In the genomic region with DNA sequence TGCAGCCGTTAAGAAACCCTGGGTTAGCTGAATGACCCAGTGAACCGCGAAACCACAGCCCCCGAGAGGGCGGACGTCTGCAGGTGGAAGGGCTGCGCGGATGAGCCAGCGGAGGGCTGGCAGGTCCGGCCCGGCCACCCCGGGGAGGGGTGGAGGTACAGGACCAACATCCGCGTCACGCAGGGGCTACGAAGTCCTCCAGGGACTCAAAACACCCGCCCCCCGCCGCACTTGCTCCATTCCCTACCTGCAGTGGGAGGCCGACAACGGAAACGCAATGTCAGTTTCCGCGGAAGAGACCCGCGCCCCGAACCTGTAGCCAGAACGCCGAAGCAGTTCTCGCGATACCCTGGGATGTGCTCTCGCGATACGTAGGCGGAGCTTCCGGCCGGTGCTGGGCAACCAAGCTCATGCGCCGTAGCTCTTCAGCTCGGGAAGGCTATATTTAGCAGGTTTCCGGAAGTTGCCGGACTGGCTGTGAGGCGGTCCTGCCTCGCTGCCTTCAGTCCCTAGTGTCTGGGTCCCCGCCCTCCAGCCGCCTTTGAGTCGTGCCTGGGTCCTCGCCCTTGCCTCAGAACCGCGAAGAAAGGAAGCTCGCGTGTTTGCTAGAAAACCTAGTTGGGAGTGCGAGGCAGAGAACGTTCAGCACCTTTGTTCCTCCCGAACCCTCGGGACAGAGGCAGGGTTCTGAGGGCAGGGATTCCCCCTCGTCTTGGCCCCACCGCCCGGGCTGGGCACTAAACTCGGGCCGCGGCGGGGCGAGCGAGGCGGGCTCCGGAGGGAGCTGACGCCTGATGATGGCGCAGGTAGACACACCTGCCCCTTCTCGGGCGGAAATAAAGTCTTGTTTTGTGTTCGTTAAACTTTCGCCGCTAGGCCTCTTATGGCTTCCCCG, we compare ENCODE assay signal across 1 cellular context.
TF ChIP-seq lines count a peak whose summit lies in the region.

A gene with protein sequence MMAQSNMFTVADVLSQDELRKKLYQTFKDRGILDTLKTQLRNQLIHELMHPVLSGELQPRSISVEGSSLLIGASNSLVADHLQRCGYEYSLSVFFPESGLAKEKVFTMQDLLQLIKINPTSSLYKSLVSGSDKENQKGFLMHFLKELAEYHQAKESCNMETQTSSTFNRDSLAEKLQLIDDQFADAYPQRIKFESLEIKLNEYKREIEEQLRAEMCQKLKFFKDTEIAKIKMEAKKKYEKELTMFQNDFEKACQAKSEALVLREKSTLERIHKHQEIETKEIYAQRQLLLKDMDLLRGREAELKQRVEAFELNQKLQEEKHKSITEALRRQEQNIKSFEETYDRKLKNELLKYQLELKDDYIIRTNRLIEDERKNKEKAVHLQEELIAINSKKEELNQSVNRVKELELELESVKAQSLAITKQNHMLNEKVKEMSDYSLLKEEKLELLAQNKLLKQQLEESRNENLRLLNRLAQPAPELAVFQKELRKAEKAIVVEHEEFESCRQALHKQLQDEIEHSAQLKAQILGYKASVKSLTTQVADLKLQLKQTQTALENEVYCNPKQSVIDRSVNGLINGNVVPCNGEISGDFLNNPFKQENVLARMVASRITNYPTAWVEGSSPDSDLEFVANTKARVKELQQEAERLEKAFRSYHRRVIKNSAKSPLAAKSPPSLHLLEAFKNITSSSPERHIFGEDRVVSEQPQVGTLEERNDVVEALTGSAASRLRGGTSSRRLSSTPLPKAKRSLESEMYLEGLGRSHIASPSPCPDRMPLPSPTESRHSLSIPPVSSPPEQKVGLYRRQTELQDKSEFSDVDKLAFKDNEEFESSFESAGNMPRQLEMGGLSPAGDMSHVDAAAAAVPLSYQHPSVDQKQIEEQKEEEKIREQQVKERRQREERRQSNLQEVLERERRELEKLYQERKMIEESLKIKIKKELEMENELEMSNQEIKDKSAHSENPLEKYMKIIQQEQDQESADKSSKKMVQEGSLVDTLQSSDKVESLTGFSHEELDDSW (plus strand): TSS at position 471 of the 895 bp plus-strand sequence. CDS start 324 bp downstream, at position 795.
A gene (minus strand): TSS at position 343 of the 895 bp plus-strand sequence. CDS start 14,657 bp downstream, outside the sequence.

TF ChIP-seq in HepG2, 621 proteins besides CTCF, POLR2A, EP300 and RAD21 (continued from another document and continues in another):
- TF ChIP-seq, protein P1, sequence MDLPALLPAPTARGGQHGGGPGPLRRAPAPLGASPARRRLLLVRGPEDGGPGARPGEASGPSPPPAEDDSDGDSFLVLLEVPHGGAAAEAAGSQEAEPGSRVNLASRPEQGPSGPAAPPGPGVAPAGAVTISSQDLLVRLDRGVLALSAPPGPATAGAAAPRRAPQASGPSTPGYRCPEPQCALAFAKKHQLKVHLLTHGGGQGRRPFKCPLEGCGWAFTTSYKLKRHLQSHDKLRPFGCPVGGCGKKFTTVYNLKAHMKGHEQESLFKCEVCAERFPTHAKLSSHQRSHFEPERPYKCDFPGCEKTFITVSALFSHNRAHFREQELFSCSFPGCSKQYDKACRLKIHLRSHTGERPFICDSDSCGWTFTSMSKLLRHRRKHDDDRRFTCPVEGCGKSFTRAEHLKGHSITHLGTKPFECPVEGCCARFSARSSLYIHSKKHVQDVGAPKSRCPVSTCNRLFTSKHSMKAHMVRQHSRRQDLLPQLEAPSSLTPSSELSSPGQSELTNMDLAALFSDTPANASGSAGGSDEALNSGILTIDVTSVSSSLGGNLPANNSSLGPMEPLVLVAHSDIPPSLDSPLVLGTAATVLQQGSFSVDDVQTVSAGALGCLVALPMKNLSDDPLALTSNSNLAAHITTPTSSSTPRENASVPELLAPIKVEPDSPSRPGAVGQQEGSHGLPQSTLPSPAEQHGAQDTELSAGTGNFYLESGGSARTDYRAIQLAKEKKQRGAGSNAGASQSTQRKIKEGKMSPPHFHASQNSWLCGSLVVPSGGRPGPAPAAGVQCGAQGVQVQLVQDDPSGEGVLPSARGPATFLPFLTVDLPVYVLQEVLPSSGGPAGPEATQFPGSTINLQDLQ (CRISPR knock-in tag; IDR thresholded peaks at IDR 0.05), result no peak
- TF ChIP-seq, protein P2, sequence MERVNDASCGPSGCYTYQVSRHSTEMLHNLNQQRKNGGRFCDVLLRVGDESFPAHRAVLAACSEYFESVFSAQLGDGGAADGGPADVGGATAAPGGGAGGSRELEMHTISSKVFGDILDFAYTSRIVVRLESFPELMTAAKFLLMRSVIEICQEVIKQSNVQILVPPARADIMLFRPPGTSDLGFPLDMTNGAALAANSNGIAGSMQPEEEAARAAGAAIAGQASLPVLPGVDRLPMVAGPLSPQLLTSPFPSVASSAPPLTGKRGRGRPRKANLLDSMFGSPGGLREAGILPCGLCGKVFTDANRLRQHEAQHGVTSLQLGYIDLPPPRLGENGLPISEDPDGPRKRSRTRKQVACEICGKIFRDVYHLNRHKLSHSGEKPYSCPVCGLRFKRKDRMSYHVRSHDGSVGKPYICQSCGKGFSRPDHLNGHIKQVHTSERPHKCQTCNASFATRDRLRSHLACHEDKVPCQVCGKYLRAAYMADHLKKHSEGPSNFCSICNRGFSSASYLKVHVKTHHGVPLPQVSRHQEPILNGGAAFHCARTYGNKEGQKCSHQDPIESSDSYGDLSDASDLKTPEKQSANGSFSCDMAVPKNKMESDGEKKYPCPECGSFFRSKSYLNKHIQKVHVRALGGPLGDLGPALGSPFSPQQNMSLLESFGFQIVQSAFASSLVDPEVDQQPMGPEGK (CRISPR knock-in tag; IDR thresholded peaks at IDR 0.05), result no peak
- TF ChIP-seq REXO4 (CRISPR knock-in tag; IDR thresholded peaks at IDR 0.05; ENCODE audit: borderline replicate concordance) (no peak), ZNF274 (CRISPR knock-in tag; IDR thresholded peaks at IDR 0.05) (no peak), ZNF468 (CRISPR knock-in tag; IDR thresholded peaks at IDR 0.05) (no peak), ZFP36L2 (CRISPR knock-in tag; IDR thresholded peaks at IDR 0.05) (no peak), NR2F6 (IDR thresholded peaks at IDR 0.05) (no peak), NR2F6 (CRISPR knock-in tag; IDR thresholded peaks at IDR 0.05) (no peak), PHF8 (CRISPR knock-in tag; IDR thresholded peaks at IDR 0.05) (peak; percentile 82), IRX3 (CRISPR knock-in tag; IDR thresholded peaks at IDR 0.05; ENCODE audit: borderline replicate concordance, low read depth) (no peak), FOXA3 (CRISPR knock-in tag; IDR thresholded peaks at IDR 0.05) (no peak), XRCC5 (optimal IDR thresholded peaks at IDR 0.05; ENCODE audit: low read length) (no peak), SRF (IDR thresholded peaks at IDR 0.05; ENCODE audit: low read depth, low read length) (peak; percentile 94), GATAD2A (CRISPR knock-in tag; IDR thresholded peaks at IDR 0.05) (peak; percentile 17; the same call in 1 of the 2 replicates), ZNF563 (CRISPR knock-in tag; IDR thresholded peaks at IDR 0.05) (0 out of 2 replicates have a peak, but pooled peaks have one; percentile 42), MXI1 (IDR thresholded peaks at IDR 0.05; ENCODE audit: borderline replicate concordance, low read depth, low read length) (peak; percentile 63; the same call in 1 of the 3 replicates), EED (CRISPR knock-in tag; IDR thresholded peaks at IDR 0.05) (0 out of 2 replicates have a peak, but pooled peaks have one; percentile 57), ZZZ3 (CRISPR knock-in tag; IDR thresholded peaks at IDR 0.05; ENCODE audit: borderline replicate concordance) (peak; percentile 26; the same call in 1 of the 2 replicates), ZNF33A (CRISPR knock-in tag; IDR thresholded peaks at IDR 0.05; ENCODE audit: borderline replicate concordance) (no peak), ZNF672 (CRISPR knock-in tag; IDR thresholded peaks at IDR 0.05) (no peak), ZNF629 (CRISPR knock-in tag; conservative IDR thresholded peaks at IDR 0.05) (no peak)
- TF ChIP-seq, protein P3, sequence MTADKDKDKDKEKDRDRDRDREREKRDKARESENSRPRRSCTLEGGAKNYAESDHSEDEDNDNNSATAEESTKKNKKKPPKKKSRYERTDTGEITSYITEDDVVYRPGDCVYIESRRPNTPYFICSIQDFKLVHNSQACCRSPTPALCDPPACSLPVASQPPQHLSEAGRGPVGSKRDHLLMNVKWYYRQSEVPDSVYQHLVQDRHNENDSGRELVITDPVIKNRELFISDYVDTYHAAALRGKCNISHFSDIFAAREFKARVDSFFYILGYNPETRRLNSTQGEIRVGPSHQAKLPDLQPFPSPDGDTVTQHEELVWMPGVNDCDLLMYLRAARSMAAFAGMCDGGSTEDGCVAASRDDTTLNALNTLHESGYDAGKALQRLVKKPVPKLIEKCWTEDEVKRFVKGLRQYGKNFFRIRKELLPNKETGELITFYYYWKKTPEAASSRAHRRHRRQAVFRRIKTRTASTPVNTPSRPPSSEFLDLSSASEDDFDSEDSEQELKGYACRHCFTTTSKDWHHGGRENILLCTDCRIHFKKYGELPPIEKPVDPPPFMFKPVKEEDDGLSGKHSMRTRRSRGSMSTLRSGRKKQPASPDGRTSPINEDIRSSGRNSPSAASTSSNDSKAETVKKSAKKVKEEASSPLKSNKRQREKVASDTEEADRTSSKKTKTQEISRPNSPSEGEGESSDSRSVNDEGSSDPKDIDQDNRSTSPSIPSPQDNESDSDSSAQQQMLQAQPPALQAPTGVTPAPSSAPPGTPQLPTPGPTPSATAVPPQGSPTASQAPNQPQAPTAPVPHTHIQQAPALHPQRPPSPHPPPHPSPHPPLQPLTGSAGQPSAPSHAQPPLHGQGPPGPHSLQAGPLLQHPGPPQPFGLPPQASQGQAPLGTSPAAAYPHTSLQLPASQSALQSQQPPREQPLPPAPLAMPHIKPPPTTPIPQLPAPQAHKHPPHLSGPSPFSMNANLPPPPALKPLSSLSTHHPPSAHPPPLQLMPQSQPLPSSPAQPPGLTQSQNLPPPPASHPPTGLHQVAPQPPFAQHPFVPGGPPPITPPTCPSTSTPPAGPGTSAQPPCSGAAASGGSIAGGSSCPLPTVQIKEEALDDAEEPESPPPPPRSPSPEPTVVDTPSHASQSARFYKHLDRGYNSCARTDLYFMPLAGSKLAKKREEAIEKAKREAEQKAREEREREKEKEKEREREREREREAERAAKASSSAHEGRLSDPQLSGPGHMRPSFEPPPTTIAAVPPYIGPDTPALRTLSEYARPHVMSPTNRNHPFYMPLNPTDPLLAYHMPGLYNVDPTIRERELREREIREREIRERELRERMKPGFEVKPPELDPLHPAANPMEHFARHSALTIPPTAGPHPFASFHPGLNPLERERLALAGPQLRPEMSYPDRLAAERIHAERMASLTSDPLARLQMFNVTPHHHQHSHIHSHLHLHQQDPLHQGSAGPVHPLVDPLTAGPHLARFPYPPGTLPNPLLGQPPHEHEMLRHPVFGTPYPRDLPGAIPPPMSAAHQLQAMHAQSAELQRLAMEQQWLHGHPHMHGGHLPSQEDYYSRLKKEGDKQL (CRISPR knock-in tag; IDR thresholded peaks at IDR 0.05; ENCODE audit: low read depth), result no peak
- TF ChIP-seq, protein P4, sequence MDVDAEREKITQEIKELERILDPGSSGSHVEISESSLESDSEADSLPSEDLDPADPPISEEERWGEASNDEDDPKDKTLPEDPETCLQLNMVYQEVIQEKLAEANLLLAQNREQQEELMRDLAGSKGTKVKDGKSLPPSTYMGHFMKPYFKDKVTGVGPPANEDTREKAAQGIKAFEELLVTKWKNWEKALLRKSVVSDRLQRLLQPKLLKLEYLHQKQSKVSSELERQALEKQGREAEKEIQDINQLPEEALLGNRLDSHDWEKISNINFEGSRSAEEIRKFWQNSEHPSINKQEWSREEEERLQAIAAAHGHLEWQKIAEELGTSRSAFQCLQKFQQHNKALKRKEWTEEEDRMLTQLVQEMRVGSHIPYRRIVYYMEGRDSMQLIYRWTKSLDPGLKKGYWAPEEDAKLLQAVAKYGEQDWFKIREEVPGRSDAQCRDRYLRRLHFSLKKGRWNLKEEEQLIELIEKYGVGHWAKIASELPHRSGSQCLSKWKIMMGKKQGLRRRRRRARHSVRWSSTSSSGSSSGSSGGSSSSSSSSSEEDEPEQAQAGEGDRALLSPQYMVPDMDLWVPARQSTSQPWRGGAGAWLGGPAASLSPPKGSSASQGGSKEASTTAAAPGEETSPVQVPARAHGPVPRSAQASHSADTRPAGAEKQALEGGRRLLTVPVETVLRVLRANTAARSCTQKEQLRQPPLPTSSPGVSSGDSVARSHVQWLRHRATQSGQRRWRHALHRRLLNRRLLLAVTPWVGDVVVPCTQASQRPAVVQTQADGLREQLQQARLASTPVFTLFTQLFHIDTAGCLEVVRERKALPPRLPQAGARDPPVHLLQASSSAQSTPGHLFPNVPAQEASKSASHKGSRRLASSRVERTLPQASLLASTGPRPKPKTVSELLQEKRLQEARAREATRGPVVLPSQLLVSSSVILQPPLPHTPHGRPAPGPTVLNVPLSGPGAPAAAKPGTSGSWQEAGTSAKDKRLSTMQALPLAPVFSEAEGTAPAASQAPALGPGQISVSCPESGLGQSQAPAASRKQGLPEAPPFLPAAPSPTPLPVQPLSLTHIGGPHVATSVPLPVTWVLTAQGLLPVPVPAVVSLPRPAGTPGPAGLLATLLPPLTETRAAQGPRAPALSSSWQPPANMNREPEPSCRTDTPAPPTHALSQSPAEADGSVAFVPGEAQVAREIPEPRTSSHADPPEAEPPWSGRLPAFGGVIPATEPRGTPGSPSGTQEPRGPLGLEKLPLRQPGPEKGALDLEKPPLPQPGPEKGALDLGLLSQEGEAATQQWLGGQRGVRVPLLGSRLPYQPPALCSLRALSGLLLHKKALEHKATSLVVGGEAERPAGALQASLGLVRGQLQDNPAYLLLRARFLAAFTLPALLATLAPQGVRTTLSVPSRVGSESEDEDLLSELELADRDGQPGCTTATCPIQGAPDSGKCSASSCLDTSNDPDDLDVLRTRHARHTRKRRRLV (CRISPR knock-in tag; IDR thresholded peaks at IDR 0.05), result peak; percentile 35; the same call in 1 of the 2 replicates
- TF ChIP-seq, protein P5, sequence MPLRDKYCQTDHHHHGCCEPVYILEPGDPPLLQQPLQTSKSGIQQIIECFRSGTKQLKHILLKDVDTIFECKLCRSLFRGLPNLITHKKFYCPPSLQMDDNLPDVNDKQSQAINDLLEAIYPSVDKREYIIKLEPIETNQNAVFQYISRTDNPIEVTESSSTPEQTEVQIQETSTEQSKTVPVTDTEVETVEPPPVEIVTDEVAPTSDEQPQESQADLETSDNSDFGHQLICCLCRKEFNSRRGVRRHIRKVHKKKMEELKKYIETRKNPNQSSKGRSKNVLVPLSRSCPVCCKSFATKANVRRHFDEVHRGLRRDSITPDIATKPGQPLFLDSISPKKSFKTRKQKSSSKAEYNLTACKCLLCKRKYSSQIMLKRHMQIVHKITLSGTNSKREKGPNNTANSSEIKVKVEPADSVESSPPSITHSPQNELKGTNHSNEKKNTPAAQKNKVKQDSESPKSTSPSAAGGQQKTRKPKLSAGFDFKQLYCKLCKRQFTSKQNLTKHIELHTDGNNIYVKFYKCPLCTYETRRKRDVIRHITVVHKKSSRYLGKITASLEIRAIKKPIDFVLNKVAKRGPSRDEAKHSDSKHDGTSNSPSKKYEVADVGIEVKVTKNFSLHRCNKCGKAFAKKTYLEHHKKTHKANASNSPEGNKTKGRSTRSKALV (CRISPR knock-in tag; IDR thresholded peaks at IDR 0.05), result no peak
- TF ChIP-seq, protein P6, sequence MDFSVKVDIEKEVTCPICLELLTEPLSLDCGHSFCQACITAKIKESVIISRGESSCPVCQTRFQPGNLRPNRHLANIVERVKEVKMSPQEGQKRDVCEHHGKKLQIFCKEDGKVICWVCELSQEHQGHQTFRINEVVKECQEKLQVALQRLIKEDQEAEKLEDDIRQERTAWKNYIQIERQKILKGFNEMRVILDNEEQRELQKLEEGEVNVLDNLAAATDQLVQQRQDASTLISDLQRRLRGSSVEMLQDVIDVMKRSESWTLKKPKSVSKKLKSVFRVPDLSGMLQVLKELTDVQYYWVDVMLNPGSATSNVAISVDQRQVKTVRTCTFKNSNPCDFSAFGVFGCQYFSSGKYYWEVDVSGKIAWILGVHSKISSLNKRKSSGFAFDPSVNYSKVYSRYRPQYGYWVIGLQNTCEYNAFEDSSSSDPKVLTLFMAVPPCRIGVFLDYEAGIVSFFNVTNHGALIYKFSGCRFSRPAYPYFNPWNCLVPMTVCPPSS (IDR thresholded peaks at IDR 0.05), result no peak
